ENCODE assay signal across 8 cellular contexts in genomic region chr13:40445557-40445990, GRCh38.
A peak's percentile ranks its signal among the peaks of the same experiment; 100 is the strongest.
DNase-seq lines count a peak whose midpoint lies in the region; ATAC-seq and TF ChIP-seq lines count a peak whose summit lies in the region.

No MANE protein-coding gene starts in this region.

- ATAC-seq in GM19025 (IDR thresholded peaks at IDR 0.05; ENCODE audit: low read depth, unreplicated experiment) (peak; percentile 99), HG03095 (IDR thresholded peaks at IDR 0.05; ENCODE audit: unreplicated experiment) (peak; percentile 99)

- no peaks in the 10 kb centered on the region for H3K27me3 ChIP-seq in Peyer's patch
- no peaks in the 10 kb centered on the region for H3K27me3 ChIP-seq in stomach

- H3K36me3 ChIP-seq in Peyer's patch: no peaks in the 10 kb centered on the region
- no peaks in the 10 kb centered on the region for H3K36me3 ChIP-seq in stomach

- H3K4me3 ChIP-seq in Peyer's patch: no peak overlapping the region
- H3K4me3 ChIP-seq in stomach: no peak overlapping the region

- H3K4me1 ChIP-seq in Peyer's patch: peaks cover 0 to 16% (median 4%) of the 10 kb centered on the region in 4 donors
- peaks cover 1 to 25% (median 15%) of the 10 kb centered on the region in 4 donors for H3K4me1 ChIP-seq in stomach

- no peak for TF ChIP-seq EP300 in stomach (IDR thresholded peaks at IDR 0.05)

- no peak for TF ChIP-seq CTCF in Peyer's patch (IDR thresholded peaks at IDR 0.05)
- TF ChIP-seq CTCF in stomach (IDR thresholded peaks at IDR 0.05): no peak

- DNase-seq in Caki2 (ENCODE audit: low read depth) (peak; percentile 95), Peyer's patch (peak in 2 of 3 donors; percentile 93), glomerular visceral epithelial cell (ENCODE audit: extremely low spot score) (peak; percentile 97), stomach (peak; percentile 34), GOT3 (lab: John Stamatoyannopoulos, UW) (no peak), dedifferentiated amniotic fluid mesenchymal stem cell (ENCODE audit: extremely low spot score) (no peak)

- TF ChIP-seq POLR2A in Peyer's patch (IDR thresholded peaks at IDR 0.05) (no peak), stomach (IDR thresholded peaks at IDR 0.05) (no peak)

- H3K27ac ChIP-seq in Peyer's patch: peak overlapping the region in 1 of 4 donors; percentile 63
- peak overlapping the region in 1 of 5 donors; percentile 55 for H3K27ac ChIP-seq in stomach

- 59 to 80% (median 77%) methylated on average over 11 of the region's 11 CpGs for WGBS in stomach, 5 donors

- H3K9me3 ChIP-seq in Peyer's patch (no peaks in the 10 kb centered on the region), stomach (no peaks in the 10 kb centered on the region)

- in situ Hi-C loops in Caki2 (cut with HindIII; ENCODE audit: low pct_unique_long_range_greater_than_20kb, low sequenced_read_pairs): no loop called here

- intact Hi-C loops in stomach (cut with DNase I; ENCODE audit: low total_unique reads): no loop called here

Comparison
In these comparisons a context has a peak if more than half of its experiments do, and no peak if none do; other contexts are left out.
1. DNase-seq: peak in Caki2 (single experiment), Peyer's patch (2 of 3), glomerular visceral epithelial cell (single experiment) and stomach (single experiment); none in GOT3 (single experiment) and dedifferentiated amniotic fluid mesenchymal stem cell (single experiment).